In genomic region chr6:125301435-125302391, GRCh38 we compare ENCODE assay signal across 8 cellular contexts.
DNase-seq lines count a peak whose midpoint lies in the region; ATAC-seq and TF ChIP-seq lines count a peak whose summit lies in the region.

A gene with protein sequence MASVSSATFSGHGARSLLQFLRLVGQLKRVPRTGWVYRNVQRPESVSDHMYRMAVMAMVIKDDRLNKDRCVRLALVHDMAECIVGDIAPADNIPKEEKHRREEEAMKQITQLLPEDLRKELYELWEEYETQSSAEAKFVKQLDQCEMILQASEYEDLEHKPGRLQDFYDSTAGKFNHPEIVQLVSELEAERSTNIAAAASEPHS (minus strand): TSS chr6:125301967. CDS start chr6:125301932, 35 bp downstream.

- peak; percentile 92 for ATAC-seq in HG02763 (IDR thresholded peaks at IDR 0.05; ENCODE audit: unreplicated experiment)

- DNase-seq in NCI-H524 (lab: John Stamatoyannopoulos, UW) (peak; percentile 33 to 67), NCI-H524 treated with DMSO at 0.1 percent for 48 hours (lab: John Stamatoyannopoulos, UW) (no peak), NCI-H2029 treated with DMSO at 0.1 percent for 48 hours (lab: John Stamatoyannopoulos, UW) (peak; percentile 56), choroid plexus epithelial cell (ENCODE audit: low read depth) (peak; percentile 68), kidney glomerular epithelial cell (lab: John Stamatoyannopoulos, UW) (peak; percentile 49)
- peak; percentile 9 to 19 (median 13) for DNase-seq in activated CD4-positive, CD25-positive, alpha-beta regulatory T cell (lab: John Stamatoyannopoulos, UW)
- DNase-seq in stimulated activated CD4-positive, alpha-beta T cell treated with anti-CD3 and anti-CD28 coated beads, Interleukin-1b, Interleukin-23, amount 100 ng/mL, for 24 hours (ENCODE audit: low read depth in 4 of 4, low spot score in 1 of 4), result peak; percentile 16 to 36 (median 31)

- H3K4me3 ChIP-seq in choroid plexus epithelial cell (ENCODE audit: low read depth, low read length), result peak within 1 kb of the TSS; percentile 79

- no peak for TF ChIP-seq CTCF in choroid plexus epithelial cell (conservative IDR thresholded peaks at IDR 0.05; ENCODE audit: low read depth, low read length)
